Comparison of ENCODE assay signal across 9 cellular contexts in genomic region chr3:170360916-170361315, GRCh38. TPM values are rescaled to one million over a fixed set of nuclear protein-coding genes. Genes with fewer than 3 reads are reported as not detected.
DNase-seq lines count a peak whose midpoint lies in the region; ATAC-seq and TF ChIP-seq lines count a peak whose summit lies in the region.
"Had no signal": no experiment of that assay in that cellular context is flagged by ENCODE, and none has a peak within 500 bp of the region (broad histone marks: within the 10 kb centered on the region; RNA-seq: fewer than 3 reads in every experiment).

No MANE protein-coding gene starts in this region.

- H2AK5ac ChIP-seq in IMR-90 (ENCODE audit: low read depth, low read length) = 0 out of 2 replicates have a peak overlapping the region, but pooled peaks have one; percentile 7

- H3K4me3 Mint-ChIP-seq in chondrocyte (ENCODE audit: unreplicated experiment) = peak overlapping the region; percentile 91

- H3K9me3 ChIP-seq in AG04450 (ENCODE audit: control insufficient read depth, insufficient read depth, low read length) (no peaks in the 10 kb centered on the region; the same call in 1 of the 2 replicates), IMR-90 (ENCODE audit: control insufficient read depth, insufficient read depth, low read length) (no peaks in the 10 kb centered on the region), muscle layer of duodenum (ENCODE audit: control insufficient read depth in 1 of 2, low read length in 2 of 2) (no peaks in the 10 kb centered on the region)

- H3K56ac ChIP-seq in IMR-90 (ENCODE audit: extremely low read depth, insufficient read depth, low read length) = no peak overlapping the region

- H3K27ac ChIP-seq in AG04450 (ENCODE audit: low read depth, low read length) (no peak overlapping the region), IMR-90 (ENCODE audit: insufficient read depth, low read length) (no peak overlapping the region), muscle layer of duodenum (ENCODE audit: low read length) (no peak overlapping the region)

- no peaks in the 10 kb centered on the region for H3K27me3 ChIP-seq in AG04450 (ENCODE audit: control insufficient read depth, insufficient read depth, low read length)
- H3K27me3 ChIP-seq in IMR-90 (ENCODE audit: control insufficient read depth, insufficient read depth, low read length) = no peaks in the 10 kb centered on the region
- H3K27me3 ChIP-seq in muscle layer of duodenum (ENCODE audit: low read depth, low read length) = no peaks in the 10 kb centered on the region

- H2BK20ac ChIP-seq in IMR-90 (ENCODE audit: low read depth, low read length) = no peak overlapping the region

- no peak overlapping the region for H3K9ac ChIP-seq in IMR-90 (ENCODE audit: low read depth, low read length)

- peak overlapping the region; percentile 85 for H3K23ac ChIP-seq in IMR-90 (ENCODE audit: low read depth, low read length)

- H3K4me1 Mint-ChIP-seq in chondrocyte (ENCODE audit: low read depth) = peaks cover 67% of the 10 kb centered on the region

- peak overlapping the region; percentile 93 for H3K4me2 ChIP-seq in IMR-90 (ENCODE audit: low read depth, low read length)

- peaks cover 0 to 24% of the 10 kb centered on the region in 2 experiments; a peak in 3 of 4 replicates for H3K79me1 ChIP-seq in IMR-90 (ENCODE audit: low read depth in 1 of 2, low read length in 2 of 2)

- H2BK120ac ChIP-seq in IMR-90 (ENCODE audit: low read depth, low read length) = no peak overlapping the region

- H3K18ac ChIP-seq in IMR-90 (ENCODE audit: low read depth, low read length) = no peak overlapping the region

- peaks cover 32% of the 10 kb centered on the region for H3K36me3 Mint-ChIP-seq in chondrocyte (ENCODE audit: low read depth)

- H2AFZ ChIP-seq in IMR-90 (replicated peaks; ENCODE audit: low read length, poor library complexity) = no peak overlapping the region

- no peak for ATAC-seq in IMR-90 (ENCODE audit: low read depth)

- peak overlapping the region; percentile 26 for H3K4ac ChIP-seq in IMR-90 (ENCODE audit: low read depth, low read length)

- no peak overlapping the region for H4K5ac ChIP-seq in IMR-90 (ENCODE audit: low read depth, low read length)

- H4K8ac ChIP-seq in IMR-90 (ENCODE audit: low read depth in 2 of 2, low read length in 2 of 2) = peak overlapping the region in 1 of 2 experiments; percentile 29; a peak in 1 of 4 replicates

- H3K27me3 Mint-ChIP-seq in chondrocyte (ENCODE audit: low read depth) = no peaks in the 10 kb centered on the region

- in situ Hi-C loops in IMR-90 (cut with MboI; ENCODE audit: low sequenced_read_pairs) = no loop called here

- peak overlapping the region; percentile 0 for H2BK5ac ChIP-seq in IMR-90 (ENCODE audit: low read depth, low read length, poor library complexity, severe bottlenecking)

- H3K4me3 ChIP-seq in AG04450 (ENCODE audit: low read depth, low read length) (peak overlapping the region; percentile 81), IMR-90 (ENCODE audit: insufficient read depth, low read depth, low read length) (no peak overlapping the region), muscle layer of duodenum (ENCODE audit: low read depth in 1 of 2, low read length in 2 of 2) (peak overlapping the region; percentile 7 to 25), lower leg skin (ENCODE audit: low read depth, poor library complexity, severe bottlenecking) (no peak overlapping the region)

- no peak overlapping the region for H3K27ac Mint-ChIP-seq in chondrocyte (ENCODE audit: unreplicated experiment)

- POLR2A ChIA-PET in AG04450 (lab: Yijun Ruan, JAX) (no interaction called here), IMR-90 (lab: Charles Lee; ENCODE audit: unreplicated experiment) (no interaction called here)

- H3K4me1 ChIP-seq in IMR-90 (ENCODE audit: control insufficient read depth, insufficient read depth, low read length) (peaks cover 14% of the 10 kb centered on the region), muscle layer of duodenum (ENCODE audit: control insufficient read depth in 1 of 2, insufficient read depth in 2 of 2, low read length in 2 of 2) (peaks cover 7 to 38% of the 10 kb centered on the region in 2 donors)

- no peak overlapping the region for H2BK15ac ChIP-seq in IMR-90 (ENCODE audit: low read depth, low read length)

- TF ChIP-seq POLR2A in IMR-90 (IDR thresholded peaks at IDR 0.05; ENCODE audit: low read depth, low read length) = peak; percentile 79; the same call in 1 of the 2 replicates
- no peak for TF ChIP-seq POLR2A in lower leg skin (IDR thresholded peaks at IDR 0.05)

- H2AK9ac ChIP-seq in IMR-90 (replicated peaks; ENCODE audit: low read depth, low read length, poor library complexity) = no peak overlapping the region

- peaks cover 4% of the 10 kb centered on the region for H3K9me1 ChIP-seq in IMR-90 (ENCODE audit: insufficient read depth, low read length)

- H3K36me3 ChIP-seq in IMR-90 (ENCODE audit: control insufficient read depth, insufficient read depth, low read length) (peaks cover 18% of the 10 kb centered on the region), muscle layer of duodenum (ENCODE audit: control insufficient read depth in 1 of 2, insufficient read depth in 2 of 2, low read length in 2 of 2) (peaks cover 0 to 10% of the 10 kb centered on the region in 2 donors)

- peaks cover 14% of the 10 kb centered on the region; the same call in 1 of the 2 replicates for H4K20me1 ChIP-seq in IMR-90 (ENCODE audit: insufficient read depth, low read length)

- BruUV-seq in IMR-90 (replicated peaks; lab: Mats Ljungman, UMichigan) = no TSS peak

- no peaks in the 10 kb centered on the region for H3K9me3 Mint-ChIP-seq in chondrocyte (ENCODE audit: low read depth)
- H3K9me3 Mint-ChIP-seq: CD4-positive, CD25-positive, alpha-beta regulatory T cell had no signal

- 82% methylated on average over 3 of the region's 5 CpGs; no CpG with 5 or more reads in 1 of the 2 experiments for WGBS in IMR-90 (ENCODE audit: extremely low coverage in 2 of 2, insufficient read length in 1 of 2), 2 experiments
- 72 to 74% methylated on average over 5 of the region's 5 CpGs for WGBS in lower leg skin, 2 donors

- TF ChIP-seq CTCF in AG04450 (IDR thresholded peaks at IDR 0.05; ENCODE audit: low read depth, low read length) (no peak), IMR-90 (conservative IDR thresholded peaks at IDR 0.05; ENCODE audit: low read depth, low read length) (no peak), chondrocyte (IDR thresholded peaks at IDR 0.05) (no peak), lower leg skin (IDR thresholded peaks at IDR 0.05) (no peak)

- DNase-seq in AG04450 (ENCODE audit: low read depth, low spot score) = no peak
- peak; percentile 11 for DNase-seq in IMR-90
- DNase-seq in chondrocyte (ENCODE audit: low spot score) = no peak
- no peak for DNase-seq in NCI-H526 treated with DMSO at 0.1 percent for 48 hours (lab: John Stamatoyannopoulos, UW)
- no peak for DNase-seq in amniotic stem cell (lab: John Stamatoyannopoulos, UW)
- DNase-seq in lower leg skin (ENCODE audit: low spot score in 2 of 2) = no peak
- no peak for DNase-seq in SW480 (ENCODE audit: low spot score)
- DNase-seq: CD4-positive, CD25-positive, alpha-beta regulatory T cell had no signal

- CTCF ChIA-PET in AG04450 (lab: Charles Lee) = interaction anchor here (1.5 kb wide), 1 partner anchor 52 kb away, joined by 5 read pairs; no protein-coding TSS in a partner anchor
- CTCF ChIA-PET in IMR-90 (lab: Yijun Ruan, JAX) = interaction anchor here (0.6 kb wide), 1 partner anchor 167 kb away, joined by 4 read pairs; no protein-coding TSS in a partner anchor

- peak overlapping the region; percentile 68; the same call in 1 of the 2 replicates for H3K14ac ChIP-seq in IMR-90 (replicated peaks; ENCODE audit: low read depth, low read length)

- intact Hi-C loops in IMR-90 (cut with micrococcal nuclease) = loop anchor here (2.0 kb wide), 1 partner anchor 52 kb away; no protein-coding TSS in a partner anchor
- intact Hi-C loops in lower leg skin (cut with DNase I; ENCODE audit: low total_unique reads) = no loop called here

- TF ChIP-seq RAD21 in IMR-90 (IDR thresholded peaks at IDR 0.05; ENCODE audit: low read length) = no peak

- no peak overlapping the region for H4K91ac ChIP-seq in IMR-90 (ENCODE audit: insufficient read depth, low read depth, low read length)

- dilution Hi-C loops in IMR-90 (cut with HindIII; ENCODE audit: low sequenced_read_pairs, unreplicated experiment) = no loop called here

TF ChIP-seq in IMR-90, 13 proteins besides CTCF, POLR2A, EP300 and RAD21 (continues in another document):
- TF ChIP-seq MAFK (IDR thresholded peaks at IDR 0.05; ENCODE audit: low read depth, low read length) (no peak), MAZ (IDR thresholded peaks at IDR 0.05; ENCODE audit: borderline replicate concordance, low read depth, low read length) (no peak), SMC3 (IDR thresholded peaks at IDR 0.05; ENCODE audit: low read depth, low read length) (no peak), CHD1 (IDR thresholded peaks at IDR 0.05; ENCODE audit: low read depth, low read length) (no peak), MXI1 (IDR thresholded peaks at IDR 0.05; ENCODE audit: borderline replicate concordance, low read depth, low read length) (no peak), BHLHE40 (IDR thresholded peaks at IDR 0.05; ENCODE audit: low read depth, low read length) (no peak)
- TF ChIP-seq, protein P1, sequence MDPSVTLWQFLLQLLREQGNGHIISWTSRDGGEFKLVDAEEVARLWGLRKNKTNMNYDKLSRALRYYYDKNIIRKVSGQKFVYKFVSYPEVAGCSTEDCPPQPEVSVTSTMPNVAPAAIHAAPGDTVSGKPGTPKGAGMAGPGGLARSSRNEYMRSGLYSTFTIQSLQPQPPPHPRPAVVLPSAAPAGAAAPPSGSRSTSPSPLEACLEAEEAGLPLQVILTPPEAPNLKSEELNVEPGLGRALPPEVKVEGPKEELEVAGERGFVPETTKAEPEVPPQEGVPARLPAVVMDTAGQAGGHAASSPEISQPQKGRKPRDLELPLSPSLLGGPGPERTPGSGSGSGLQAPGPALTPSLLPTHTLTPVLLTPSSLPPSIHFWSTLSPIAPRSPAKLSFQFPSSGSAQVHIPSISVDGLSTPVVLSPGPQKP (IDR thresholded peaks at IDR 0.05; ENCODE audit: borderline replicate concordance, low read depth, low read length) = no peak

RNA-seq across cellular contexts. Expression of gene SKIL, which starts 3.4 kb away (rescaled TPM):
- polyA plus RNA-seq in AG04450 (2011; rRNA removed) (14.7 and 18.3 TPM in 2 replicates), IMR-90 (2012; rRNA removed) (7.2 and 9.2 TPM in 2 replicates)
- polyA minus RNA-seq in AG04450 (2011; rRNA and poly(A)+ RNA removed) = 38.1 and 61.7 TPM in 2 replicates
- total RNA-seq in IMR-90 (2012; rRNA removed) (51.7 and 55.9 TPM in 2 replicates), chondrocyte (94.0 to 177 TPM (median 96.0 TPM) in 3 replicates), lower leg skin (10 to 100 TPM; 26.9 to 32.2 (median 29.8) TPM)
- 1.4 and 1.9 TPM in 2 replicates for polyA plus RNA-seq in IMR-90 (2012; cell fraction: cytosol; rRNA removed)
- 1.9 and 15.7 TPM in 2 replicates for polyA plus RNA-seq in IMR-90 (2012; cell fraction: nucleus; rRNA removed; ENCODE audit: low replicate concordance)

RNA-seq across cellular contexts. Expression of gene CLDN11, which starts 57.8 kb away (rescaled TPM):
- polyA plus RNA-seq in AG04450 (2011; rRNA removed) = 444 and 445 TPM in 2 replicates
- 898 and 1,332 TPM in 2 replicates for polyA minus RNA-seq in AG04450 (2011; rRNA and poly(A)+ RNA removed)
- total RNA-seq in IMR-90 (2012; rRNA removed) = 245 and 329 TPM in 2 replicates
- polyA plus RNA-seq in IMR-90 (2012; rRNA removed) = 307 and 318 TPM in 2 replicates
- 365 and 454 TPM in 2 replicates for polyA plus RNA-seq in IMR-90 (2012; cell fraction: cytosol; rRNA removed)
- 223 and 373 TPM in 2 replicates for polyA plus RNA-seq in IMR-90 (2012; cell fraction: nucleus; rRNA removed; ENCODE audit: low replicate concordance)
- 0.51 to 2.5 TPM (median 0.62 TPM) in 3 replicates for total RNA-seq in chondrocyte
- 1 to 10 TPM; 1.5 to 4.0 (median 3.1) TPM for total RNA-seq in lower leg skin
- total RNA-seq: CD4-positive, CD25-positive, alpha-beta regulatory T cell had no signal
- polyA plus RNA-seq: CD4-positive, CD25-positive, alpha-beta regulatory T cell had no signal

Comparison
In these comparisons a context has a peak if more than half of its experiments do, and no peak if none do; other contexts are left out.
1. H3K4me3 ChIP-seq: peak in AG04450 (single experiment) and muscle layer of duodenum (2 of 2); none in IMR-90 (single experiment) and lower leg skin (single experiment).
2. RNA of gene CLDN11, which starts 57.8 kb away (total RNA-seq): 245 to 329 TPM in IMR-90; 1.5 to 4.0 TPM in lower leg skin and 0.51 to 2.5 TPM in chondrocyte; every median in the first group is over 10 times any median in the second.